In the genomic region with DNA sequence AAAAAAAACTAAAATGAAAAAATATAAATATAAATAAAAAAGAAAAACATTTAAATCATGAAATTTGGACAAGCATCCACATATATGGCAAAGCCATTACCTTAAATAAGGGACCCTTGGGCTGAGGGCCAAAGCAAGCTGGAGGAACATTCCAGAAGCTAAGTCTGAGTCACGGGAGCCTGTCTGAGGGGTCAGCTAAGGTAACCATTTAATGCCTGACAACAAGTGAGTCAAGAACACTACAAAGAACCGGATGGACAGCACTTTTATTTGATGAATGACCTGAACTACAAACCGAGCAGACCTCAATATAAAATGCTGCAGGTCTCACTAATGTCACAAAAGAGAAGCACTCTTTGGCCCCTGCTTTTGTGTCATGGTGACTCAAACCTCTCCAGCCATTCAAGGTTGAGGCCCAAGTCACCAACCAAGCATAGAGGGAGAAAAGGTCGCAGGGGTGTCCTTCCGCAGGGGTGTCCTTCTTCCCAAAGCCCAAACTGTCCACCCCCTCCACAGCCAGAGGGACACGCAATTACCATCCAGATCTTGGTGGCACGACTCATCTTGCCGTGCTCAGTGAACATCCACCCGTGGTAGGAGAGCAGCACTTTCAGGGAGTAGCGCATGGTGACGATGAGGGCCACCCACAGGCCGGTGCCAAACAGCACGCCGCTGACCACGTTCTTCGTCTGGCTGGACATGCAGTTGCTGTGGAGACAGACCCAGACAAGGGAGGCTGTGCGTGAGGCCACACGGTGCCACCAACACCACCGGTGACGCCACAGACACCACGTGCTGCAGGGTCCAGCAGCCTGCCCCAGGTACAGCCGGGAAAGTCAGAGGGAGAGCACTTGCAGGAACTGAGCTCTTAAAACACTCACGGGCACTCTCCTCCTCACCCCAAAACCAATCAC, we compare ENCODE assay signal across 18 cellular contexts. TPM values are rescaled to one million over a fixed set of nuclear protein-coding genes. Genes with fewer than 3 reads are reported as not detected.
DNase-seq lines count a peak whose midpoint lies in the region; ATAC-seq and TF ChIP-seq lines count a peak whose summit lies in the region.
"Had no signal": no experiment of that assay in that cellular context is flagged by ENCODE, and none has a peak within 500 bp of the region (broad histone marks: within the 10 kb centered on the region; RNA-seq: fewer than 3 reads in every experiment).

No MANE protein-coding gene starts in this region.

- TF ChIP-seq POLR2A in IMR-90 (IDR thresholded peaks at IDR 0.05; ENCODE audit: low read depth, low read length): no peak

- H2BK15ac ChIP-seq in IMR-90 (ENCODE audit: low read depth, low read length) (no peak overlapping the region), mesenchymal stem cell (ENCODE audit: low read depth, poor library complexity, severe bottlenecking) (no peak overlapping the region)

- in situ Hi-C loops in IMR-90 (cut with MboI; ENCODE audit: low sequenced_read_pairs): no loop called here

- H3K27me3 ChIP-seq in AG04450 (ENCODE audit: control insufficient read depth, insufficient read depth, low read length): no peaks in the 10 kb centered on the region
- no peaks in the 10 kb centered on the region for H3K27me3 ChIP-seq in IMR-90 (ENCODE audit: control insufficient read depth, insufficient read depth, low read length)
- H3K27me3 ChIP-seq in mesenchymal stem cell (ENCODE audit: control insufficient read depth in 1 of 2, insufficient read depth in 1 of 2, low read length in 2 of 2): no peaks in the 10 kb centered on the region
- H3K27me3 ChIP-seq: BE2C, ovary, upper lobe of left lung had no signal

- H3K23ac ChIP-seq in IMR-90 (ENCODE audit: low read depth, low read length): no peak overlapping the region
- H3K23ac ChIP-seq in mesenchymal stem cell (ENCODE audit: low read length in 2 of 2): no peak overlapping the region

- H2AFZ ChIP-seq in IMR-90 (replicated peaks; ENCODE audit: low read length, poor library complexity): no peak overlapping the region
- H2AFZ ChIP-seq in mesenchymal stem cell (ENCODE audit: low read depth, low read length): no peak overlapping the region

- peak; percentile 82 for ATAC-seq in IMR-90 (ENCODE audit: low read depth)
- ATAC-seq: activated naive CD8-positive, alpha-beta T cell treated with anti-CD3 and anti-CD28 coated beads, Interleukin-2, amount 50 U/mL, for 24 hours had no signal

- H3K9ac ChIP-seq in IMR-90 (ENCODE audit: low read depth, low read length) (no peak overlapping the region), mesenchymal stem cell (ENCODE audit: low read length) (no peak overlapping the region)

- no peak overlapping the region for H3K4me3 Mint-ChIP-seq in chondrocyte (ENCODE audit: unreplicated experiment)
- no peak overlapping the region for H3K4me3 Mint-ChIP-seq in activated CD4-positive, alpha-beta memory T cell treated with anti-CD3 and anti-CD28 coated beads for 36 hours
- H3K4me3 Mint-ChIP-seq: activated naive CD8-positive, alpha-beta T cell treated with anti-CD3 and anti-CD28 coated beads, Interleukin-2, amount 50 U/mL, for 24 hours had no signal

- peaks cover 24% of the 10 kb centered on the region for H3K4me1 Mint-ChIP-seq in chondrocyte (ENCODE audit: low read depth)
- H3K4me1 Mint-ChIP-seq in activated CD4-positive, alpha-beta memory T cell treated with anti-CD3 and anti-CD28 coated beads for 36 hours (ENCODE audit: low read depth): no peaks in the 10 kb centered on the region
- H3K4me1 Mint-ChIP-seq: activated naive CD8-positive, alpha-beta T cell treated with anti-CD3 and anti-CD28 coated beads, Interleukin-2, amount 50 U/mL, for 24 hours had no signal

- H3K14ac ChIP-seq in IMR-90 (replicated peaks; ENCODE audit: low read depth, low read length) (peak overlapping the region; percentile 44), mesenchymal stem cell (ENCODE audit: low read length in 2 of 2) (no peak overlapping the region)

- H4K8ac ChIP-seq in IMR-90 (ENCODE audit: low read depth in 2 of 2, low read length in 2 of 2) (peak overlapping the region in 1 of 2 experiments; percentile 2; a peak in 1 of 4 replicates), mesenchymal stem cell (ENCODE audit: low read length) (no peak overlapping the region)

- no peak overlapping the region for H3K56ac ChIP-seq in IMR-90 (ENCODE audit: extremely low read depth, insufficient read depth, low read length)

- POLR2A ChIA-PET in AG04450 (lab: Yijun Ruan, JAX) (interaction anchor here (0.7 kb wide), 1 partner anchor 92 kb away, joined by 5 read pairs; no protein-coding TSS in a partner anchor), IMR-90 (lab: Charles Lee; ENCODE audit: unreplicated experiment) (no interaction called here)
- POLR2A ChIA-PET in activated CD4-positive, alpha-beta memory T cell treated with anti-CD3 and anti-CD28 coated beads for 36 hours (lab: Charles Lee): no interaction called here

- peaks cover 36% of the 10 kb centered on the region for H3K36me3 ChIP-seq in IMR-90 (ENCODE audit: control insufficient read depth, insufficient read depth, low read length)
- peaks cover 32 to 60% of the 10 kb centered on the region in 2 experiments for H3K36me3 ChIP-seq in mesenchymal stem cell (ENCODE audit: control insufficient read depth in 1 of 2, insufficient read depth in 2 of 2, low read depth in 1 of 2, low read length in 2 of 2)
- H3K36me3 ChIP-seq: ovary had no signal

- H2AK9ac ChIP-seq in IMR-90 (replicated peaks; ENCODE audit: low read depth, low read length, poor library complexity): no peak overlapping the region

- H3K4me2 ChIP-seq in IMR-90 (ENCODE audit: low read depth, low read length): 0 out of 2 replicates have a peak overlapping the region, but pooled peaks have one; percentile 7
- no peak overlapping the region for H3K4me2 ChIP-seq in mesenchymal stem cell (ENCODE audit: low read length, poor library complexity, severe bottlenecking)

- dilution Hi-C loops in IMR-90 (cut with HindIII; ENCODE audit: low sequenced_read_pairs, unreplicated experiment): no loop called here

- no peak for TF ChIP-seq CTCF in AG04450 (IDR thresholded peaks at IDR 0.05; ENCODE audit: low read depth, low read length)
- TF ChIP-seq CTCF in IMR-90 (conservative IDR thresholded peaks at IDR 0.05; ENCODE audit: low read depth, low read length): no peak
- no peak for TF ChIP-seq CTCF in chondrocyte (IDR thresholded peaks at IDR 0.05)

- no peaks in the 10 kb centered on the region for H3K9me3 Mint-ChIP-seq in chondrocyte (ENCODE audit: low read depth)
- H3K9me3 Mint-ChIP-seq in activated CD4-positive, alpha-beta memory T cell treated with anti-CD3 and anti-CD28 coated beads for 36 hours: no peaks in the 10 kb centered on the region
- H3K9me3 Mint-ChIP-seq: activated naive CD8-positive, alpha-beta T cell treated with anti-CD3 and anti-CD28 coated beads, Interleukin-2, amount 50 U/mL, for 24 hours had no signal

- no peak overlapping the region for H3K18ac ChIP-seq in IMR-90 (ENCODE audit: low read depth, low read length)
- no peak overlapping the region for H3K18ac ChIP-seq in mesenchymal stem cell (ENCODE audit: low read depth in 1 of 2, low read length in 2 of 2)

- BruUV-seq in IMR-90 (replicated peaks; lab: Mats Ljungman, UMichigan): no TSS peak

- H3K27ac ChIP-seq in AG04450 (ENCODE audit: low read depth, low read length) (peak overlapping the region; percentile 52), IMR-90 (ENCODE audit: insufficient read depth, low read length) (no peak overlapping the region; the same call in 1 of the 2 replicates), mesenchymal stem cell (ENCODE audit: low read length, poor library complexity, severe bottlenecking) (no peak overlapping the region)
- H3K27ac ChIP-seq: ovary, upper lobe of left lung had no signal

- H3K4me1 ChIP-seq in IMR-90 (ENCODE audit: control insufficient read depth, insufficient read depth, low read length) (peaks cover 7% of the 10 kb centered on the region), mesenchymal stem cell (ENCODE audit: control insufficient read depth, insufficient read depth, low read depth, low read length) (peaks cover 7% of the 10 kb centered on the region)
- H3K4me1 ChIP-seq: HAP-1 had no signal

- CTCF ChIA-PET in AG04450 (lab: Charles Lee) (interaction anchor here (0.6 to 3.5 kb wide), 3 partner anchors 9 to 24 kb away, joined by 3 to 19 read pairs (median 5); no protein-coding TSS in a partner anchor), IMR-90 (lab: Yijun Ruan, JAX) (interaction anchor here (0.7 to 1.0 kb wide), 2 partner anchors 7 to 9 kb away, joined by 3 to 4 read pairs; no protein-coding TSS in a partner anchor)
- CTCF ChIA-PET in activated CD4-positive, alpha-beta memory T cell treated with anti-CD3 and anti-CD28 coated beads for 36 hours (lab: Charles Lee): interaction anchor here (1.6 kb wide), 1 partner anchor 9 kb away, joined by 7 read pairs; no protein-coding TSS in a partner anchor

- H4K91ac ChIP-seq in IMR-90 (ENCODE audit: insufficient read depth, low read depth, low read length) (no peak overlapping the region; the same call in 1 of the 2 replicates), mesenchymal stem cell (ENCODE audit: low read length) (no peak overlapping the region)

- H3K27ac Mint-ChIP-seq in chondrocyte (ENCODE audit: unreplicated experiment): peak overlapping the region; percentile 24
- no peak overlapping the region for H3K27ac Mint-ChIP-seq in activated CD4-positive, alpha-beta memory T cell treated with anti-CD3 and anti-CD28 coated beads for 36 hours
- H3K27ac Mint-ChIP-seq: activated naive CD8-positive, alpha-beta T cell treated with anti-CD3 and anti-CD28 coated beads, Interleukin-2, amount 50 U/mL, for 24 hours had no signal

- TF ChIP-seq RAD21 in IMR-90 (IDR thresholded peaks at IDR 0.05; ENCODE audit: low read length): no peak

- intact Hi-C loops in IMR-90 (cut with micrococcal nuclease): no loop called here
- intact Hi-C loops in activated CD4-positive, alpha-beta memory T cell treated with anti-CD3 and anti-CD28 coated beads for 36 hours (cut with micrococcal nuclease): no loop called here

- H3K79me1 ChIP-seq in IMR-90 (ENCODE audit: low read depth in 1 of 2, low read length in 2 of 2) (peaks cover 5 to 33% of the 10 kb centered on the region in 2 experiments; a peak in 2 of 4 replicates), mesenchymal stem cell (replicated peaks; ENCODE audit: low read length, poor library complexity, severe bottlenecking) (no peaks in the 10 kb centered on the region)

- H4K5ac ChIP-seq in IMR-90 (ENCODE audit: low read depth, low read length): no peak overlapping the region

- H3K4ac ChIP-seq in IMR-90 (ENCODE audit: low read depth, low read length) (peak overlapping the region; percentile 23; the same call in 1 of the 2 replicates), mesenchymal stem cell (ENCODE audit: low read depth in 1 of 2, low read length in 2 of 2) (no peak overlapping the region)

- no peak overlapping the region for H3K4me3 ChIP-seq in AG04450 (ENCODE audit: low read depth, low read length)
- no peak overlapping the region for H3K4me3 ChIP-seq in IMR-90 (ENCODE audit: insufficient read depth, low read depth, low read length)
- no peak overlapping the region for H3K4me3 ChIP-seq in mesenchymal stem cell (ENCODE audit: insufficient read depth in 1 of 2, low read depth in 1 of 2, low read length in 2 of 2)
- H3K4me3 ChIP-seq: HAP-1, ovary, upper lobe of left lung had no signal

- peak overlapping the region; percentile 7; the same call in 1 of the 2 replicates for H2AK5ac ChIP-seq in IMR-90 (ENCODE audit: low read depth, low read length)
- H2AK5ac ChIP-seq in mesenchymal stem cell (ENCODE audit: low read length, severe bottlenecking): no peak overlapping the region

- H2BK5ac ChIP-seq in IMR-90 (ENCODE audit: low read depth, low read length, poor library complexity, severe bottlenecking) (no peak overlapping the region), mesenchymal stem cell (ENCODE audit: low read depth, low read length, poor library complexity, severe bottlenecking) (no peak overlapping the region)

- H3K27me3 Mint-ChIP-seq in chondrocyte (ENCODE audit: low read depth): no peaks in the 10 kb centered on the region
- H3K27me3 Mint-ChIP-seq in activated CD4-positive, alpha-beta memory T cell treated with anti-CD3 and anti-CD28 coated beads for 36 hours: no peaks in the 10 kb centered on the region
- H3K27me3 Mint-ChIP-seq: activated naive CD8-positive, alpha-beta T cell treated with anti-CD3 and anti-CD28 coated beads, Interleukin-2, amount 50 U/mL, for 24 hours had no signal

- H3K9me3 ChIP-seq in AG04450 (ENCODE audit: control insufficient read depth, insufficient read depth, low read length) (peaks cover 4% of the 10 kb centered on the region; the same call in 1 of the 2 replicates), IMR-90 (ENCODE audit: control insufficient read depth, insufficient read depth, low read length) (no peaks in the 10 kb centered on the region), mesenchymal stem cell (ENCODE audit: control insufficient read depth, low read length) (no peaks in the 10 kb centered on the region)
- H3K9me3 ChIP-seq: BE2C, HAP-1, ovary, upper lobe of left lung had no signal

- peaks cover 23% of the 10 kb centered on the region for H3K36me3 Mint-ChIP-seq in chondrocyte (ENCODE audit: low read depth)
- peaks cover 3% of the 10 kb centered on the region for H3K36me3 Mint-ChIP-seq in activated CD4-positive, alpha-beta memory T cell treated with anti-CD3 and anti-CD28 coated beads for 36 hours

- H4K20me1 ChIP-seq in IMR-90 (ENCODE audit: insufficient read depth, low read length): no peaks in the 10 kb centered on the region

- H3K9me1 ChIP-seq in IMR-90 (ENCODE audit: insufficient read depth, low read length): peaks cover 11% of the 10 kb centered on the region

- 88% methylated on average over 14 of the region's 23 CpGs; no CpG with 5 or more reads in 1 of the 2 experiments for WGBS in IMR-90 (ENCODE audit: extremely low coverage in 2 of 2, insufficient read length in 1 of 2), 2 experiments
- WGBS in mesenchymal stem cell: 88% methylated on average over 23 of the region's 23 CpGs

- DNase-seq in AG04450 (ENCODE audit: low read depth, low spot score) (peak; percentile 29), IMR-90 (peak; percentile 77), chondrocyte (ENCODE audit: low spot score) (no peak), mesenchymal stem cell (peak; percentile 69), NCI-H2196 treated with DMSO at 0.1 percent for 48 hours (lab: John Stamatoyannopoulos, UW; ENCODE audit: unreplicated experiment) (no peak), NCI-H1694 treated with DMSO at 0.1 percent for 48 hours (lab: John Stamatoyannopoulos, UW) (no peak), NCI-H345 (lab: John Stamatoyannopoulos, UW) (no peak)
- DNase-seq in activated CD4-positive, alpha-beta memory T cell treated with anti-CD3 and anti-CD28 coated beads for 36 hours: no peak
- DNase-seq: activated naive CD8-positive, alpha-beta T cell treated with anti-CD3 and anti-CD28 coated beads, Interleukin-2, amount 50 U/mL, for 24 hours; BE2C; DND-41; mesendoderm; NCI-H1436; NCI-H774; ovary; SIG-M5 had no signal

- peak overlapping the region; percentile 6; the same call in 1 of the 2 replicates for H2BK20ac ChIP-seq in IMR-90 (ENCODE audit: low read depth, low read length)

- peak overlapping the region; percentile 17 for H2BK120ac ChIP-seq in IMR-90 (ENCODE audit: low read depth, low read length)
- no peak overlapping the region for H2BK120ac ChIP-seq in mesenchymal stem cell (ENCODE audit: low read depth, low read length)

- no peak overlapping the region for H2BK12ac ChIP-seq in mesenchymal stem cell (ENCODE audit: low read length in 2 of 2)

RNA-seq across cellular contexts. Expression of a gene that starts 34.5 kb away (rescaled TPM):
- 12.4 and 18.9 TPM in 2 replicates for polyA plus RNA-seq in AG04450 (2011; rRNA removed)
- 32.8 and 45.2 TPM in 2 replicates for polyA minus RNA-seq in AG04450 (2011; rRNA and poly(A)+ RNA removed)
- total RNA-seq in IMR-90 (2012; rRNA removed): 18.6 and 21.3 TPM in 2 replicates
- polyA plus RNA-seq in IMR-90 (2012; rRNA removed): 12.8 and 15.4 TPM in 2 replicates
- polyA plus RNA-seq in IMR-90 (2012; cell fraction: cytosol; rRNA removed): 8.4 and 13.6 TPM in 2 replicates
- polyA plus RNA-seq in IMR-90 (2012; cell fraction: nucleus; rRNA removed; ENCODE audit: low replicate concordance): 15.5 and 18.3 TPM in 2 replicates
- total RNA-seq in chondrocyte: 58.0 to 83.0 TPM (median 58.8 TPM) in 3 replicates
- polyA plus RNA-seq in mesenchymal stem cell (2013, experiment 1 of 2): 28.4 TPM
- 27.0 TPM for polyA plus RNA-seq in mesenchymal stem cell (2013, experiment 2 of 2)
- 10 to 100 TPM; 28.8 to 32.9 TPM for total RNA-seq in activated CD4-positive, alpha-beta memory T cell treated with anti-CD3 and anti-CD28 coated beads for 36 hours

RNA-seq across cellular contexts. Expression of a gene that starts 55.9 kb away (rescaled TPM):
- polyA plus RNA-seq in AG04450 (2011; rRNA removed) (0.79 TPM in 2 replicates), IMR-90 (2012; rRNA removed) (2.2 and 3.0 TPM in 2 replicates)
- polyA minus RNA-seq in AG04450 (2011; rRNA and poly(A)+ RNA removed): 0.41 and 0.43 TPM in 2 replicates
- total RNA-seq in IMR-90 (2012; rRNA removed) (0.56 and 0.90 TPM in 2 replicates), chondrocyte (0.33 to 0.37 TPM in 2 of 3 replicates, not detected in the other)
- 3.0 and 4.0 TPM in 2 replicates for polyA plus RNA-seq in IMR-90 (2012; cell fraction: cytosol; rRNA removed)
- 3.6 and 4.4 TPM in 2 replicates for polyA plus RNA-seq in IMR-90 (2012; cell fraction: nucleus; rRNA removed; ENCODE audit: low replicate concordance)
- polyA plus RNA-seq in mesenchymal stem cell (2013, experiment 1 of 2): 2.9 TPM
- 2.7 TPM for polyA plus RNA-seq in mesenchymal stem cell (2013, experiment 2 of 2)
- total RNA-seq in activated CD4-positive, alpha-beta memory T cell treated with anti-CD3 and anti-CD28 coated beads for 36 hours: 1 to 10 TPM; 6.6 to 7.3 TPM

Comparison
In these comparisons a context has a peak if more than half of its experiments do, and no peak if none do; other contexts are left out.
1. DNase-seq: peak in AG04450 (single experiment), IMR-90 (single experiment) and mesenchymal stem cell (single experiment); none in chondrocyte (single experiment), NCI-H2196 treated with DMSO at 0.1 percent for 48 hours (single experiment), NCI-H1694 treated with DMSO at 0.1 percent for 48 hours (single experiment), NCI-H345 (single experiment) and activated CD4-positive, alpha-beta memory T cell treated with anti-CD3 and anti-CD28 coated beads for 36 hours (single experiment).